8 cellular contexts compared by ENCODE assay signal in genomic region chr12:51270847-51271518, GRCh38. TPM values are rescaled to one million over a fixed set of nuclear protein-coding genes. Genes with fewer than 3 reads are reported as not detected.
DNase-seq lines count a peak whose midpoint lies in the region; ATAC-seq, FAIRE-seq and TF ChIP-seq lines count a peak whose summit lies in the region.

No MANE protein-coding gene starts in this region.

- H3K79me2 ChIP-seq in GM23338 (replicated peaks; ENCODE audit: insufficient read depth) (no peaks in the 10 kb centered on the region), PC-3 (ENCODE audit: low read length) (peaks cover 41% of the 10 kb centered on the region), H1 (ENCODE audit: control insufficient read depth in 1 of 2, insufficient read depth in 2 of 2, low read length in 2 of 2) (no peaks in the 10 kb centered on the region)

- no peak overlapping the region for H4K8ac ChIP-seq in H1 (ENCODE audit: extremely low read depth, insufficient read depth, low read length)

- peak overlapping the region; percentile 3; the same call in 1 of the 2 replicates for H2BK15ac ChIP-seq in H1 (ENCODE audit: low read length)

- H2BK120ac ChIP-seq in H1 (replicated peaks; ENCODE audit: low read depth, low read length), result no peak overlapping the region

- H2BK20ac ChIP-seq in H1 (ENCODE audit: low read length), result peak overlapping the region; percentile 27; the same call in 1 of the 2 replicates

- no peaks in the 10 kb centered on the region; the same call in 2 of the 3 replicates for H3K36me3 Mint-ChIP-seq in GM23338 (ENCODE audit: low read depth)

- no peak for FAIRE-seq in H1 (lab: Jason Lieb, UNC)

- no peaks in the 10 kb centered on the region for H4K20me1 ChIP-seq in GM23338 (replicated peaks; ENCODE audit: insufficient read depth)
- H4K20me1 ChIP-seq in PC-3 (ENCODE audit: low read length), result no peaks in the 10 kb centered on the region
- no peaks in the 10 kb centered on the region for H4K20me1 ChIP-seq in H1 (replicated peaks in 1 of 2; ENCODE audit: control insufficient read depth in 1 of 2, insufficient read depth in 2 of 2, low read length in 2 of 2)

- peaks cover 14% of the 10 kb centered on the region for H3K4me1 Mint-ChIP-seq in GM23338

- ATAC-seq in GM23338, result no peak
- ATAC-seq in PC-3, result peak; percentile 70

- TF ChIP-seq CTCF in GM23338 (conservative IDR thresholded peaks at IDR 0.05; ENCODE audit: low read depth in 2 of 2) (no peak), PC-3 (conservative IDR thresholded peaks at IDR 0.05; ENCODE audit: low read depth, low read length) (no peak), H1 (IDR thresholded peaks at IDR 0.05; ENCODE audit: control extremely low read depth in 1 of 3, insufficient read depth in 1 of 3, low read depth in 1 of 3, low read length in 3 of 3) (no peak)

- H3K4me3 ChIP-seq in GM23338 (peak overlapping the region; percentile 91), PC-3 (ENCODE audit: low read length) (peak overlapping the region; percentile 68), H1 (ENCODE audit: extremely low read depth in 1 of 4, insufficient read depth in 2 of 4, low read depth in 3 of 4, low read length in 4 of 4) (peak overlapping the region; percentile 42 to 84 (median 62))

- no peaks in the 10 kb centered on the region; the same call in 2 of the 3 replicates for H3K9me3 Mint-ChIP-seq in GM23338

- H2BK5ac ChIP-seq in H1 (ENCODE audit: low read depth, low read length), result no peak overlapping the region

- CTCF ChIA-PET in PC-3 (lab: Charles Lee), result interaction anchor here (0.6 to 2.7 kb wide), 3 partner anchors 37 to 188 kb away, joined by 6 to 54 read pairs (median 8); no protein-coding TSS in a partner anchor
- CTCF ChIA-PET in H1 (lab: Charles Lee; ENCODE audit: partially characterized antibody), result interaction anchor here (0.5 to 7.7 kb wide), 11 partner anchors 9 to 231 kb away, joined by 3 to 111 read pairs (median 3); no protein-coding TSS in a partner anchor

- H3K27ac Mint-ChIP-seq in GM23338, result peak overlapping the region; percentile 77; the same call in 1 of the 2 replicates

- POLR2A ChIA-PET in PC-3 (lab: Charles Lee; ENCODE audit: unreplicated experiment) (interaction anchor here (0.5 to 1.6 kb wide), 5 partner anchors 37 to 550 kb away, joined by 3 to 11 read pairs (median 4); no protein-coding TSS in a partner anchor), H1 (lab: Charles Lee; ENCODE audit: partially characterized antibody) (interaction anchor here (0.6 to 2.5 kb wide), 11 partner anchors 10 to 246 kb away, joined by 3 to 10 read pairs (median 5); partner anchors contain the start of genes CELA1, CSRNP2, DAZAP2 and GALNT6)

- H3K36me3 ChIP-seq in GM23338 (ENCODE audit: insufficient read depth) (no peaks in the 10 kb centered on the region), PC-3 (ENCODE audit: low read depth, low read length) (0 out of 2 replicates have a peak, but pooled peaks cover 3% of the 10 kb centered on the region), H1 (ENCODE audit: control insufficient read depth in 2 of 4, insufficient read depth in 4 of 4, low read length in 3 of 4) (no peaks in the 10 kb centered on the region)

- peaks cover 18% of the 10 kb centered on the region for H3K27me3 ChIP-seq in GM23338 (ENCODE audit: insufficient read depth)
- H3K27me3 ChIP-seq in PC-3 (ENCODE audit: low read length), result no peaks in the 10 kb centered on the region
- peaks cover 0 to 11% (median 8%) of the 10 kb centered on the region in 4 experiments; a peak in 6 of 7 replicates for H3K27me3 ChIP-seq in H1 (replicated peaks in 1 of 4; ENCODE audit: control insufficient read depth in 3 of 4, extremely low read depth in 1 of 4, insufficient read depth in 3 of 4, low read length in 3 of 4)

- H2AK5ac ChIP-seq in H1 (ENCODE audit: low read depth, low read length), result no peak overlapping the region; the same call in 1 of the 2 replicates

- peaks cover 21% of the 10 kb centered on the region for H3K27me3 Mint-ChIP-seq in GM23338 (ENCODE audit: insufficient read depth, low read depth, poor library complexity)

- peak overlapping the region; percentile 93 for H3K4me3 Mint-ChIP-seq in GM23338

- no peak overlapping the region for H3K23ac ChIP-seq in H1 (ENCODE audit: insufficient read length)

- DNase-seq in GM23338 (ENCODE audit: low spot score) (no peak), PC-3 (peak; percentile 95), H1 (ENCODE audit: low read depth in 1 of 2, low spot score in 2 of 2) (no peak), myocyte (ENCODE audit: low read depth) (peak; percentile 71), NCI-H1417 (lab: John Stamatoyannopoulos, UW) (no peak), retina (no peak), SKM-1 (lab: John Stamatoyannopoulos, UW; ENCODE audit: unreplicated experiment) (no peak), hypothalamus (lab: John Stamatoyannopoulos, UW) (no peak)

- 0 out of 2 replicates have a peak overlapping the region, but pooled peaks have one; percentile 11 for H2BK12ac ChIP-seq in H1 (ENCODE audit: low read depth, low read length)

- H3K4me2 ChIP-seq in GM23338 (peak overlapping the region; percentile 100), PC-3 (ENCODE audit: low read length) (peak overlapping the region; percentile 94), H1 (ENCODE audit: insufficient read depth in 1 of 2, low read depth in 2 of 2, low read length in 2 of 2) (peak overlapping the region; percentile 76 to 88)

- no peak for TF ChIP-seq EP300 in H1 (IDR thresholded peaks at IDR 0.05; ENCODE audit: borderline replicate concordance in 1 of 2, low read depth in 2 of 2, low read length in 2 of 2)

- H3K4ac ChIP-seq in H1 (replicated peaks; ENCODE audit: insufficient read length, low read depth, low read length), result peak overlapping the region; percentile 99

- intact Hi-C loops in PC-3 (cut with micrococcal nuclease), result loop anchor here (1.0 kb wide), 1 partner anchor 37 kb away; no protein-coding TSS in a partner anchor

- H3K9me2 ChIP-seq in GM23338 (ENCODE audit: insufficient read depth) (no peaks in the 10 kb centered on the region), PC-3 (replicated peaks; ENCODE audit: low read length) (no peaks in the 10 kb centered on the region)

- no peak overlapping the region for H4K5ac ChIP-seq in H1 (ENCODE audit: insufficient read length, low read depth, low read length)

- no peaks in the 10 kb centered on the region for H3K79me1 ChIP-seq in H1 (ENCODE audit: low read depth, low read length)

- TF ChIP-seq RAD21 in H1 (IDR thresholded peaks at IDR 0.05 in 1 of 2, conservative IDR thresholded peaks at IDR 0.05 in 1 of 2; ENCODE audit: low read depth in 2 of 2, low read length in 2 of 2), result no peak

- no TSS peak for BruUV-seq in PC-3 (replicated peaks; lab: Mats Ljungman, UMichigan)

- H3K9me3 ChIP-seq in PC-3 (ENCODE audit: low read length) (no peaks in the 10 kb centered on the region), H1 (ENCODE audit: insufficient read depth in 2 of 2, low read depth in 1 of 2, low read length in 1 of 2) (no peaks in the 10 kb centered on the region)

- TF ChIP-seq POLR2A in H1 (IDR thresholded peaks at IDR 0.05; ENCODE audit: control extremely low read depth in 1 of 2, low read depth in 2 of 2, low read length in 2 of 2), result no peak

- 56% methylated on average over 13 of the region's 13 CpGs; no CpG with 5 or more reads in 1 of the 2 experiments for WGBS in H1 (ENCODE audit: extremely low coverage in 1 of 2, insufficient coverage in 1 of 2, insufficient read length in 1 of 2, insufficient replicate concordance in 2 of 2, low coverage in 1 of 2, low lambda C conversion rate in 2 of 2, missing lambda C conversion rate in 1 of 2), 2 experiments

- H3K56ac ChIP-seq in H1 (replicated peaks; ENCODE audit: insufficient read length, low read depth, low read length), result no peak overlapping the region

- no peak overlapping the region for H3K27ac ChIP-seq in GM23338 (ENCODE audit: low read depth)
- H3K27ac ChIP-seq in PC-3 (ENCODE audit: low read length), result peak overlapping the region; percentile 97
- H3K27ac ChIP-seq in H1 (ENCODE audit: low read depth, low read length), result no peak overlapping the region

- H3K4me1 ChIP-seq in GM23338 (ENCODE audit: insufficient read depth), result 0 out of 2 replicates have a peak, but pooled peaks cover 5% of the 10 kb centered on the region
- H3K4me1 ChIP-seq in PC-3 (ENCODE audit: insufficient read depth, low read length), result peaks cover 42% of the 10 kb centered on the region
- H3K4me1 ChIP-seq in H1 (replicated peaks in 1 of 4; ENCODE audit: control insufficient read depth in 3 of 4, insufficient read depth in 4 of 4, low read length in 3 of 4), result peaks cover 0 to 6% (median 2%) of the 10 kb centered on the region in 4 experiments; a peak in 5 of 7 replicates

- H3K23me2 ChIP-seq in H1 (ENCODE audit: low read depth, low read length), result peaks cover 5% of the 10 kb centered on the region; the same call in 1 of the 2 replicates

- peak overlapping the region; percentile 96 for H3K9ac ChIP-seq in PC-3 (ENCODE audit: low read length)
- H3K9ac ChIP-seq in H1 (replicated peaks in 1 of 4; ENCODE audit: extremely low read depth in 1 of 4, low read depth in 3 of 4, low read length in 3 of 4), result peak overlapping the region in 3 of 4 experiments; percentile 26 to 63 (median 43); a peak in 3 of 7 replicates

- no peak overlapping the region for H4K91ac ChIP-seq in H1 (replicated peaks; ENCODE audit: insufficient read length, low read length)

- H2AFZ ChIP-seq in GM23338, result peak overlapping the region; percentile 99
- H2AFZ ChIP-seq in PC-3 (ENCODE audit: low read length), result peak overlapping the region; percentile 49
- peak overlapping the region; percentile 72 for H2AFZ ChIP-seq in H1 (ENCODE audit: low read length)

- no peak overlapping the region for H3K14ac ChIP-seq in H1 (ENCODE audit: insufficient read length)

- H3F3A ChIP-seq in GM23338 (replicated peaks; ENCODE audit: low read depth) (no peaks in the 10 kb centered on the region), PC-3 (ENCODE audit: low read length, unreplicated experiment) (peaks cover 6% of the 10 kb centered on the region)

- no peak overlapping the region; the same call in 1 of the 2 replicates for H3K18ac ChIP-seq in H1 (ENCODE audit: extremely low read depth, low read length)

RNA-seq across cellular contexts. Expression of gene SMAGP, which starts 0.8 kb away (rescaled TPM):
- 7.1 and 8.2 TPM in 2 replicates for total RNA-seq in GM23338 (2014; rRNA removed; shearing (Covaris generic))
- polyA plus RNA-seq in GM23338 (2016; fragmentation: Nextera tagmentation; extraction: Ambion mirVana) (3.9 and 4.7 TPM in 2 replicates), H1 (2011; rRNA removed) (12.7 and 13.9 TPM in 2 replicates)
- total RNA-seq in PC-3 (2014; rRNA removed) (55.3 and 62.5 TPM in 2 replicates), myocyte (2.9 and 3.6 TPM in 2 replicates)
- total RNA-seq in H1 (2021; fragmentation: NEBNext Ultra II Directional; extraction: Animal tissue kit (Norgen Biotek cat#: 25700)), result 9.2 and 9.4 TPM in 2 replicates
- polyA plus RNA-seq in H1 (2011; cell fraction: cytosol; rRNA removed), result 12.9 TPM
- 8.2 TPM for polyA plus RNA-seq in H1 (2011; cell fraction: nucleus; rRNA removed)
- 9.5 to 11.2 TPM (median 10.4 TPM) in 4 replicates for polyA plus RNA-seq in H1 (2012, experiment 1 of 2)
- polyA plus RNA-seq in H1 (2012, experiment 2 of 2), result 11.1 TPM
- 10.1 TPM for polyA plus RNA-seq in H1 (2013, experiment 1 of 2)
- polyA plus RNA-seq in H1 (2013, experiment 2 of 2), result 11.8 TPM
- 9.9 and 12.0 TPM in 2 replicates for polyA minus RNA-seq in H1 (2011; rRNA and poly(A)+ RNA removed)
- 3.4 TPM for polyA minus RNA-seq in H1 (2011; cell fraction: cytosol; rRNA and poly(A)+ RNA removed)
- polyA minus RNA-seq in H1 (2011; cell fraction: nucleus; rRNA and poly(A)+ RNA removed), result 5.0 TPM
- polyA plus RNA-seq in myocyte (2012), result 2.4 TPM

RNA-seq across cellular contexts. Expression of gene DAZAP2, which starts 32.4 kb away (rescaled TPM):
- 21.1 and 39.9 TPM in 2 replicates for total RNA-seq in GM23338 (2014; rRNA removed; shearing (Covaris generic))
- 30.2 and 35.8 TPM in 2 replicates for polyA plus RNA-seq in GM23338 (2016; fragmentation: Nextera tagmentation; extraction: Ambion mirVana)
- total RNA-seq in PC-3 (2014; rRNA removed), result 56.1 and 57.4 TPM in 2 replicates
- total RNA-seq in H1 (2021; fragmentation: NEBNext Ultra II Directional; extraction: Animal tissue kit (Norgen Biotek cat#: 25700)), result 24.9 and 27.1 TPM in 2 replicates
- 64.7 and 77.2 TPM in 2 replicates for polyA plus RNA-seq in H1 (2011; rRNA removed)
- polyA plus RNA-seq in H1 (2011; cell fraction: cytosol; rRNA removed), result 69.2 TPM
- 73.7 TPM for polyA plus RNA-seq in H1 (2011; cell fraction: nucleus; rRNA removed)
- polyA plus RNA-seq in H1 (2012, experiment 1 of 2), result 29.7 to 51.3 TPM (median 45.2 TPM) in 4 replicates
- polyA plus RNA-seq in H1 (2012, experiment 2 of 2), result 16.9 TPM
- polyA plus RNA-seq in H1 (2013, experiment 1 of 2), result 35.8 TPM
- polyA plus RNA-seq in H1 (2013, experiment 2 of 2), result 33.0 TPM
- polyA minus RNA-seq in H1 (2011; rRNA and poly(A)+ RNA removed), result 63.7 and 86.0 TPM in 2 replicates
- 24.7 TPM for polyA minus RNA-seq in H1 (2011; cell fraction: cytosol; rRNA and poly(A)+ RNA removed)
- 33.1 TPM for polyA minus RNA-seq in H1 (2011; cell fraction: nucleus; rRNA and poly(A)+ RNA removed)
- total RNA-seq in myocyte, result 166 and 178 TPM in 2 replicates
- polyA plus RNA-seq in myocyte (2012), result 179 TPM

RNA-seq across cellular contexts. Expression of gene BIN2, which starts 53.0 kb away (rescaled TPM):
- 0.23 TPM in 1 of 2 replicates, not detected in the other for total RNA-seq in GM23338 (2014; rRNA removed; shearing (Covaris generic))
- 0.17 TPM in 1 of 2 replicates, not detected in the other for polyA plus RNA-seq in GM23338 (2016; fragmentation: Nextera tagmentation; extraction: Ambion mirVana)
- total RNA-seq in PC-3 (2014; rRNA removed), result not detected in 2 replicates
- not detected in 2 replicates for total RNA-seq in H1 (2021; fragmentation: NEBNext Ultra II Directional; extraction: Animal tissue kit (Norgen Biotek cat#: 25700))
- polyA plus RNA-seq in H1 (2011; rRNA removed), result 0.05 TPM in 1 of 2 replicates, not detected in the other
- 0.08 TPM for polyA plus RNA-seq in H1 (2011; cell fraction: cytosol; rRNA removed)
- not detected for polyA plus RNA-seq in H1 (2011; cell fraction: nucleus; rRNA removed)
- 0.13 TPM in 1 of 4 replicates, not detected in the others for polyA plus RNA-seq in H1 (2012, experiment 1 of 2)
- not detected for polyA plus RNA-seq in H1 (2012, experiment 2 of 2)
- polyA plus RNA-seq in H1 (2013, experiment 1 of 2), result 0.04 TPM
- 0.07 TPM for polyA plus RNA-seq in H1 (2013, experiment 2 of 2)
- 0.24 TPM in 1 of 2 replicates, not detected in the other for polyA minus RNA-seq in H1 (2011; rRNA and poly(A)+ RNA removed)
- not detected for polyA minus RNA-seq in H1 (2011; cell fraction: cytosol; rRNA and poly(A)+ RNA removed)
- polyA minus RNA-seq in H1 (2011; cell fraction: nucleus; rRNA and poly(A)+ RNA removed), result not detected
- not detected in 2 replicates for total RNA-seq in myocyte
- not detected for polyA plus RNA-seq in myocyte (2012)

RNA-seq across cellular contexts. Expression of gene POU6F1, which starts 53.1 kb away (rescaled TPM):
- total RNA-seq in GM23338 (2014; rRNA removed; shearing (Covaris generic)), result 2.6 and 3.0 TPM in 2 replicates
- polyA plus RNA-seq in GM23338 (2016; fragmentation: Nextera tagmentation; extraction: Ambion mirVana), result 3.9 and 4.0 TPM in 2 replicates
- total RNA-seq in PC-3 (2014; rRNA removed), result 0.17 and 6.9 TPM in 2 replicates
- total RNA-seq in H1 (2021; fragmentation: NEBNext Ultra II Directional; extraction: Animal tissue kit (Norgen Biotek cat#: 25700)), result 6.8 and 8.7 TPM in 2 replicates
- polyA plus RNA-seq in H1 (2011; rRNA removed), result 5.6 and 7.5 TPM in 2 replicates
- 3.4 TPM for polyA plus RNA-seq in H1 (2011; cell fraction: cytosol; rRNA removed)
- polyA plus RNA-seq in H1 (2011; cell fraction: nucleus; rRNA removed), result 12.0 TPM
- polyA plus RNA-seq in H1 (2012, experiment 1 of 2), result 6.5 to 7.3 TPM (median 7.1 TPM) in 4 replicates
- 21.5 TPM for polyA plus RNA-seq in H1 (2012, experiment 2 of 2)
- polyA plus RNA-seq in H1 (2013, experiment 1 of 2), result 4.2 TPM
- polyA plus RNA-seq in H1 (2013, experiment 2 of 2), result 3.8 TPM
- polyA minus RNA-seq in H1 (2011; rRNA and poly(A)+ RNA removed), result 3.5 and 5.5 TPM in 2 replicates
- polyA minus RNA-seq in H1 (2011; cell fraction: cytosol; rRNA and poly(A)+ RNA removed), result 7.0 TPM
- 7.0 TPM for polyA minus RNA-seq in H1 (2011; cell fraction: nucleus; rRNA and poly(A)+ RNA removed)
- total RNA-seq in myocyte, result 5.1 and 5.3 TPM in 2 replicates
- 4.1 TPM for polyA plus RNA-seq in myocyte (2012)

Comparison
In these comparisons a context has a peak if more than half of its experiments do, and no peak if none do; other contexts are left out.
1. DNase-seq: peak in PC-3 (single experiment) and myocyte (single experiment); none in GM23338 (single experiment), H1 (0 of 2), NCI-H1417 (0 of 3), retina (single experiment), SKM-1 (single experiment) and hypothalamus (0 of 51).
2. H2AFZ ChIP-seq: peak in every context shown above with its lines; median percentile 99 in GM23338; 72 in H1; 49 in PC-3.
3. Peak in every context shown above with its lines, with median percentiles within 50 percentile points of each other: H3K4me2 ChIP-seq and H3K4me3 ChIP-seq.